6 cellular contexts compared by ENCODE assay signal in genomic region chr4:105661028-105661427, GRCh38.
"Had no signal": no experiment of that assay in that cellular context is flagged by ENCODE, and none has a peak within 500 bp of the region (broad histone marks: within the 10 kb centered on the region; RNA-seq: fewer than 3 reads in every experiment).

No MANE protein-coding gene starts in this region.

- ATAC-seq: GM23338, HCT116, K562 had no signal

- DNase-seq: H9, HFFc6, IMR-90 had no signal

- H3K4me3 ChIP-seq: GM23338, K562 had no signal
